Comparison of ENCODE assay signal across 13 cellular contexts in genomic region chr21:34857874-34858273, GRCh38.
DNase-seq lines count a peak whose midpoint lies in the region; ATAC-seq and TF ChIP-seq lines count a peak whose summit lies in the region.
"Had no signal": no experiment of that assay in that cellular context is flagged by ENCODE, and none has a peak within 500 bp of the region (broad histone marks: within the 10 kb centered on the region; RNA-seq: fewer than 3 reads in every experiment).

No MANE protein-coding gene starts in this region.

- H2BK15ac ChIP-seq in IMR-90 (ENCODE audit: low read depth, low read length): no peak overlapping the region

- H3K27me3 Mint-ChIP-seq in CD4-positive, alpha-beta T cell: no peaks in the 10 kb centered on the region
- H3K27me3 Mint-ChIP-seq in chondrocyte (ENCODE audit: low read depth) (no peaks in the 10 kb centered on the region), nephron progenitor cell (ENCODE audit: low read depth, poor library complexity) (peaks cover 8% of the 10 kb centered on the region)

- no peak overlapping the region for H3K18ac ChIP-seq in IMR-90 (ENCODE audit: low read depth, low read length)

- in situ Hi-C loops in IMR-90 (cut with MboI; ENCODE audit: low sequenced_read_pairs): no loop called here

- peaks cover 15% of the 10 kb centered on the region for H3K4me1 ChIP-seq in IMR-90 (ENCODE audit: control insufficient read depth, insufficient read depth, low read length)
- H3K4me1 ChIP-seq in colonic mucosa: no peaks in the 10 kb centered on the region
- H3K4me1 ChIP-seq: ascending aorta had no signal

- no peak for DNase-seq in CD4-positive, alpha-beta T cell
- DNase-seq in IMR-90 (no peak), chondrocyte (ENCODE audit: low spot score) (no peak), nephron progenitor cell (no peak), posterior cingulate gyrus (no peak), colonic mucosa (no peak), cerebellum (ENCODE audit: low spot score) (no peak)
- DNase-seq: DMS153, foreskin melanocyte, left ventricle myocardium superior, NCI-H1436 had no signal

- intact Hi-C loops in CD4-positive, alpha-beta T cell (cut with DNase I, micrococcal nuclease): no loop called here
- intact Hi-C loops in IMR-90 (cut with micrococcal nuclease): no loop called here
- intact Hi-C loops in posterior cingulate gyrus (cut with DNase I): no loop called here
- intact Hi-C loops in colonic mucosa (cut with DNase I): no loop called here

- ATAC-seq in CD4-positive, alpha-beta T cell (ENCODE audit: poor library complexity): no peak
- peak; percentile 33 for ATAC-seq in IMR-90 (ENCODE audit: low read depth)
- no peak for ATAC-seq in HG03460 (IDR thresholded peaks at IDR 0.05; ENCODE audit: unreplicated experiment)

- H3K27ac ChIP-seq in CD4-positive, alpha-beta T cell (ENCODE audit: low read depth, low read length): no peak overlapping the region
- peak overlapping the region; percentile 3; the same call in 1 of the 2 replicates for H3K27ac ChIP-seq in IMR-90 (ENCODE audit: insufficient read depth, low read length)
- no peak overlapping the region for H3K27ac ChIP-seq in colonic mucosa
- H3K27ac ChIP-seq: ascending aorta had no signal

- H2AK9ac ChIP-seq in IMR-90 (replicated peaks; ENCODE audit: low read depth, low read length, poor library complexity): no peak overlapping the region

- H3K36me3 Mint-ChIP-seq in CD4-positive, alpha-beta T cell (ENCODE audit: low read depth): peaks cover 97% of the 10 kb centered on the region
- H3K36me3 Mint-ChIP-seq in chondrocyte (ENCODE audit: low read depth): peaks cover 52% of the 10 kb centered on the region
- no peaks in the 10 kb centered on the region for H3K36me3 Mint-ChIP-seq in nephron progenitor cell (ENCODE audit: low read depth)

- H3K9me1 ChIP-seq in IMR-90 (ENCODE audit: insufficient read depth, low read length): peaks cover 23% of the 10 kb centered on the region

- H3K23ac ChIP-seq in IMR-90 (ENCODE audit: low read depth, low read length): peak overlapping the region; percentile 17; the same call in 1 of the 2 replicates

- H2BK20ac ChIP-seq in IMR-90 (ENCODE audit: low read depth, low read length): no peak overlapping the region

- H3K79me1 ChIP-seq in IMR-90 (ENCODE audit: low read depth in 1 of 2, low read length in 2 of 2): peaks cover 62 to 83% of the 10 kb centered on the region in 2 experiments

- peaks cover 8% of the 10 kb centered on the region for H3K4me1 Mint-ChIP-seq in CD4-positive, alpha-beta T cell (ENCODE audit: low read depth)
- H3K4me1 Mint-ChIP-seq in chondrocyte (ENCODE audit: low read depth) (peaks cover 42% of the 10 kb centered on the region), nephron progenitor cell (peaks cover 21% of the 10 kb centered on the region)

- H3K14ac ChIP-seq in IMR-90 (replicated peaks; ENCODE audit: low read depth, low read length): no peak overlapping the region

- 79% methylated on average over 2 of the region's 4 CpGs; no CpG with 5 or more reads in 1 of the 2 experiments for WGBS in IMR-90 (ENCODE audit: extremely low coverage in 2 of 2, insufficient read length in 1 of 2), 2 experiments

- H3K9me3 Mint-ChIP-seq in CD4-positive, alpha-beta T cell: no peaks in the 10 kb centered on the region
- H3K9me3 Mint-ChIP-seq in chondrocyte (ENCODE audit: low read depth) (no peaks in the 10 kb centered on the region), nephron progenitor cell (no peaks in the 10 kb centered on the region)

- dilution Hi-C loops in IMR-90 (cut with HindIII; ENCODE audit: low sequenced_read_pairs, unreplicated experiment): no loop called here

- no peak overlapping the region for H2AK5ac ChIP-seq in IMR-90 (ENCODE audit: low read depth, low read length)

- H2AFZ ChIP-seq in IMR-90 (replicated peaks; ENCODE audit: low read length, poor library complexity): no peak overlapping the region

- POLR2A ChIA-PET in CD4-positive, alpha-beta T cell (lab: Charles Lee): interaction anchor here (0.6 kb wide), 1 partner anchor 97 kb away, joined by 3 read pairs; no protein-coding TSS in a partner anchor
- POLR2A ChIA-PET in IMR-90 (lab: Charles Lee; ENCODE audit: unreplicated experiment): no interaction called here

- H3K9me3 ChIP-seq in CD4-positive, alpha-beta T cell (ENCODE audit: control insufficient read depth, low read length): no peaks in the 10 kb centered on the region
- H3K9me3 ChIP-seq in IMR-90 (ENCODE audit: control insufficient read depth, insufficient read depth, low read length) (no peaks in the 10 kb centered on the region), colonic mucosa (no peaks in the 10 kb centered on the region)
- H3K9me3 ChIP-seq: ascending aorta had no signal

- no peak overlapping the region for H3K56ac ChIP-seq in IMR-90 (ENCODE audit: extremely low read depth, insufficient read depth, low read length)

- peak overlapping the region; percentile 5 for H2BK5ac ChIP-seq in IMR-90 (ENCODE audit: low read depth, low read length, poor library complexity, severe bottlenecking)

- TF ChIP-seq CTCF in CD4-positive, alpha-beta T cell (IDR thresholded peaks at IDR 0.05): no peak
- TF ChIP-seq CTCF in IMR-90 (conservative IDR thresholded peaks at IDR 0.05; ENCODE audit: low read depth, low read length) (peak; percentile 21; the same call in 1 of the 2 replicates), chondrocyte (IDR thresholded peaks at IDR 0.05) (peak; percentile 49), nephron progenitor cell (IDR thresholded peaks at IDR 0.05) (no peak), colonic mucosa (IDR thresholded peaks at IDR 0.05) (no peak)

- H4K5ac ChIP-seq in IMR-90 (ENCODE audit: low read depth, low read length): no peak overlapping the region

- H3K4me3 ChIP-seq in IMR-90 (ENCODE audit: insufficient read depth, low read depth, low read length) (no peak overlapping the region), colonic mucosa (no peak overlapping the region)
- H3K4me3 ChIP-seq: ascending aorta had no signal

- H3K4ac ChIP-seq in IMR-90 (ENCODE audit: low read depth, low read length): no peak overlapping the region

- H3K27me3 ChIP-seq in CD4-positive, alpha-beta T cell (ENCODE audit: control insufficient read depth, insufficient read depth, low read length): no peaks in the 10 kb centered on the region
- H3K27me3 ChIP-seq in IMR-90 (ENCODE audit: control insufficient read depth, insufficient read depth, low read length): no peaks in the 10 kb centered on the region
- H3K27me3 ChIP-seq in colonic mucosa: no peaks in the 10 kb centered on the region
- H3K27me3 ChIP-seq: ascending aorta had no signal

- peak overlapping the region; percentile 28 for H3K27ac Mint-ChIP-seq in CD4-positive, alpha-beta T cell
- no peak overlapping the region for H3K27ac Mint-ChIP-seq in chondrocyte (ENCODE audit: unreplicated experiment)
- peak overlapping the region; percentile 68 for H3K27ac Mint-ChIP-seq in nephron progenitor cell

- TF ChIP-seq RAD21 in IMR-90 (IDR thresholded peaks at IDR 0.05; ENCODE audit: low read length): no peak

- H3K9ac ChIP-seq in IMR-90 (ENCODE audit: low read depth, low read length): no peak overlapping the region
- no peak overlapping the region for H3K9ac ChIP-seq in colonic mucosa (ENCODE audit: low read depth in 2 of 2, low read length in 2 of 2)

- CTCF ChIA-PET in CD4-positive, alpha-beta T cell (lab: Charles Lee): no interaction called here
- CTCF ChIA-PET in IMR-90 (lab: Yijun Ruan, JAX): no interaction called here

- H3K4me3 Mint-ChIP-seq in CD4-positive, alpha-beta T cell: no peak overlapping the region
- H3K4me3 Mint-ChIP-seq in chondrocyte (ENCODE audit: unreplicated experiment) (no peak overlapping the region), nephron progenitor cell (no peak overlapping the region)

- H4K8ac ChIP-seq in IMR-90 (ENCODE audit: low read depth in 2 of 2, low read length in 2 of 2): no peak overlapping the region; a peak in 1 of 4 replicates

- H4K20me1 ChIP-seq in IMR-90 (ENCODE audit: insufficient read depth, low read length): peaks cover 88% of the 10 kb centered on the region

- H3K36me3 ChIP-seq in IMR-90 (ENCODE audit: control insufficient read depth, insufficient read depth, low read length) (peaks cover 74% of the 10 kb centered on the region), colonic mucosa (no peaks in the 10 kb centered on the region)

- H2BK120ac ChIP-seq in IMR-90 (ENCODE audit: low read depth, low read length): no peak overlapping the region

- no TSS peak for BruUV-seq in IMR-90 (replicated peaks; lab: Mats Ljungman, UMichigan)

- 0 out of 2 replicates have a peak, but pooled peaks have one; percentile 6 for TF ChIP-seq POLR2A in IMR-90 (IDR thresholded peaks at IDR 0.05; ENCODE audit: low read depth, low read length)

- H3K4me2 ChIP-seq in IMR-90 (ENCODE audit: low read depth, low read length): no peak overlapping the region

- H4K91ac ChIP-seq in IMR-90 (ENCODE audit: insufficient read depth, low read depth, low read length): no peak overlapping the region

TF ChIP-seq in IMR-90, 13 proteins besides CTCF, POLR2A, EP300 and RAD21 (continues in another document):
- TF ChIP-seq ELK1 (IDR thresholded peaks at IDR 0.05; ENCODE audit: borderline replicate concordance, low read depth, low read length) (no peak), CHD1 (IDR thresholded peaks at IDR 0.05; ENCODE audit: low read depth, low read length) (no peak), MXI1 (IDR thresholded peaks at IDR 0.05; ENCODE audit: borderline replicate concordance, low read depth, low read length) (no peak), SMC3 (IDR thresholded peaks at IDR 0.05; ENCODE audit: low read depth, low read length) (no peak), MAFK (IDR thresholded peaks at IDR 0.05; ENCODE audit: low read depth, low read length) (no peak), NFE2L2 (IDR thresholded peaks at IDR 0.05; ENCODE audit: low read depth, low read length) (no peak), MAZ (IDR thresholded peaks at IDR 0.05; ENCODE audit: borderline replicate concordance, low read depth, low read length) (no peak), USF2 (IDR thresholded peaks at IDR 0.05; ENCODE audit: low read depth, low read length) (no peak), RFX5 (IDR thresholded peaks at IDR 0.05; ENCODE audit: low read depth, low read length) (no peak)

Comparison
In these comparisons a context has a peak if more than half of its experiments do, and no peak if none do; other contexts are left out.
1. CTCF ChIP-seq: peak in IMR-90 (single experiment) and chondrocyte (single experiment); none in CD4-positive, alpha-beta T cell (single experiment), nephron progenitor cell (single experiment) and colonic mucosa (single experiment).